Comparison of ENCODE assay signal across 10 cellular contexts in the genomic region with DNA sequence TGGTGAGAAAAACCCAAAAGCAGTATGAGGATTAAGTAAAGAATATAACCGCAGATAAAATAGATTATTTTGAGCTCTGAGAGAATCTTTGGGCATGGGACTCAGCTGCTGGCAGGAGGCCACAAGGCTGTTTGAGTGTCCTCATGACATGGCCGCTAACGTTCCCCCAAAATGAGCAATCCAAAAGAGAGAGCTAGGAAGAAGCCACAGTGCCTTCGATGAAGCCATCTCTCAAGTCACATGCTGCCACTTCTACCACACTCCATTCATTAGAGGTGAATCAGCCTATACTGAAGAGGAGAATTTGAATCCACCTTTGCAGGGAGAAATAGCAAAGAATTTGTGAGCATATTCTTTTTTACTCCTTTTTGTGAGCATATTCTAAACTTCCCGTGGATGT. TPM values are rescaled to one million over a fixed set of nuclear protein-coding genes. Genes with fewer than 3 reads are reported as not detected.
DNase-seq lines count a peak whose midpoint lies in the region; ATAC-seq and TF ChIP-seq lines count a peak whose summit lies in the region.
"Had no signal": no experiment of that assay in that cellular context is flagged by ENCODE, and none has a peak within 500 bp of the region (broad histone marks: within the 10 kb centered on the region; RNA-seq: fewer than 3 reads in every experiment).

No MANE protein-coding gene starts in this region.

- H2AFZ ChIP-seq in GM23338 = no peak overlapping the region

- peaks cover 24% of the 10 kb centered on the region; the same call in 2 of the 3 replicates for H3K36me3 Mint-ChIP-seq in GM23338 (ENCODE audit: low read depth)
- H3K36me3 Mint-ChIP-seq in stimulated activated effector memory CD8-positive, alpha-beta T cell treated with anti-CD3 and anti-CD28 coated beads, Interleukin-12 subunit alpha, Interleukin-12 subunit beta, amount 100 ng/mL, for 72 hours = peaks cover 77% of the 10 kb centered on the region

- H3K27me3 Mint-ChIP-seq in GM23338 (ENCODE audit: insufficient read depth, low read depth, poor library complexity) = no peaks in the 10 kb centered on the region
- H3K27me3 Mint-ChIP-seq: IgD-negative memory B cell had no signal

- ATAC-seq in GM23338 = no peak
- no peak for ATAC-seq in stimulated activated effector memory CD8-positive, alpha-beta T cell treated with anti-CD3 and anti-CD28 coated beads, Interleukin-12 subunit alpha, Interleukin-12 subunit beta, amount 100 ng/mL, for 72 hours

- peaks cover 4% of the 10 kb centered on the region; the same call in 1 of the 2 replicates for H4K20me1 ChIP-seq in GM23338 (replicated peaks; ENCODE audit: insufficient read depth)

- H3K4me1 Mint-ChIP-seq in GM23338 = no peaks in the 10 kb centered on the region
- peaks cover 18% of the 10 kb centered on the region for H3K4me1 Mint-ChIP-seq in stimulated activated effector memory CD8-positive, alpha-beta T cell treated with anti-CD3 and anti-CD28 coated beads, Interleukin-12 subunit alpha, Interleukin-12 subunit beta, amount 100 ng/mL, for 72 hours
- H3K4me1 Mint-ChIP-seq: IgD-negative memory B cell had no signal

- peak overlapping the region; percentile 67 for H3K27ac ChIP-seq in GM23338 (ENCODE audit: low read depth)

- H3K4me3 ChIP-seq in GM23338 (no peak overlapping the region), astrocyte of the spinal cord (ENCODE audit: low read depth, low read length) (no peak overlapping the region)

- no peaks in the 10 kb centered on the region for H3F3A ChIP-seq in GM23338 (replicated peaks; ENCODE audit: low read depth)

- H3K9me2 ChIP-seq in GM23338 (ENCODE audit: insufficient read depth) = no peaks in the 10 kb centered on the region

- no peak for DNase-seq in GM23338 (ENCODE audit: low spot score)
- DNase-seq in astrocyte of the spinal cord (ENCODE audit: low read depth, low spot score) = peak; percentile 61
- DNase-seq in inferior parietal cortex (ENCODE audit: extremely low spot score) = peak; percentile 46
- no peak for DNase-seq in stimulated activated effector memory CD8-positive, alpha-beta T cell treated with anti-CD3 and anti-CD28 coated beads, Interleukin-12 subunit alpha, Interleukin-12 subunit beta, amount 100 ng/mL, for 72 hours (ENCODE audit: low spot score in 2 of 2)
- DNase-seq in activated naive CD4-positive, alpha-beta T cell treated with anti-CD3 and anti-CD28 coated beads, Interleukin-2, amount 50 U/mL, for 16 hours = no peak
- DNase-seq in OCI-M2 (lab: John Stamatoyannopoulos, UW; ENCODE audit: unreplicated experiment) = no peak
- no peak for DNase-seq in NOMO-1 treated with DMSO at 0.1 percent for 48 hours (lab: John Stamatoyannopoulos, UW; ENCODE audit: unreplicated experiment)
- no peak for DNase-seq in NCI-H2029 (lab: John Stamatoyannopoulos, UW)
- DNase-seq: T-helper 1 cell had no signal

- peak overlapping the region; percentile 70; the same call in 1 of the 2 replicates for H3K27ac Mint-ChIP-seq in GM23338
- peak overlapping the region; percentile 34 for H3K27ac Mint-ChIP-seq in stimulated activated effector memory CD8-positive, alpha-beta T cell treated with anti-CD3 and anti-CD28 coated beads, Interleukin-12 subunit alpha, Interleukin-12 subunit beta, amount 100 ng/mL, for 72 hours

- H3K27me3 ChIP-seq in GM23338 (ENCODE audit: insufficient read depth) = no peaks in the 10 kb centered on the region

- in situ Hi-C loops in astrocyte of the spinal cord (cut with HindIII; ENCODE audit: low sequenced_read_pairs) = no loop called here

- no peaks in the 10 kb centered on the region; the same call in 1 of the 2 replicates for H3K36me3 ChIP-seq in GM23338 (ENCODE audit: insufficient read depth)

- no peaks in the 10 kb centered on the region for H3K9me3 Mint-ChIP-seq in GM23338
- no peaks in the 10 kb centered on the region for H3K9me3 Mint-ChIP-seq in stimulated activated effector memory CD8-positive, alpha-beta T cell treated with anti-CD3 and anti-CD28 coated beads, Interleukin-12 subunit alpha, Interleukin-12 subunit beta, amount 100 ng/mL, for 72 hours
- H3K9me3 Mint-ChIP-seq: IgD-negative memory B cell had no signal

- H3K4me3 Mint-ChIP-seq in GM23338 = no peak overlapping the region
- H3K4me3 Mint-ChIP-seq in stimulated activated effector memory CD8-positive, alpha-beta T cell treated with anti-CD3 and anti-CD28 coated beads, Interleukin-12 subunit alpha, Interleukin-12 subunit beta, amount 100 ng/mL, for 72 hours = no peak overlapping the region
- H3K4me3 Mint-ChIP-seq: IgD-negative memory B cell had no signal

- H3K4me1 ChIP-seq in GM23338 (ENCODE audit: insufficient read depth) = no peaks in the 10 kb centered on the region

- TF ChIP-seq CTCF in GM23338 (conservative IDR thresholded peaks at IDR 0.05; ENCODE audit: low read depth in 2 of 2) (no peak), astrocyte of the spinal cord (IDR thresholded peaks at IDR 0.05; ENCODE audit: low read depth, low read length) (no peak)

- H3K79me2 ChIP-seq in GM23338 (replicated peaks; ENCODE audit: insufficient read depth) = peaks cover 9% of the 10 kb centered on the region; the same call in 1 of the 2 replicates

- no peak overlapping the region for H3K4me2 ChIP-seq in GM23338

TF ChIP-seq in GM23338, 12 proteins besides CTCF, POLR2A, EP300 and RAD21 (continues in another document):
- TF ChIP-seq STAT1 (IDR thresholded peaks at IDR 0.05; ENCODE audit: unreplicated experiment) (no peak), POLR2AphosphoS5 (IDR thresholded peaks at IDR 0.05; ENCODE audit: low read depth) (no peak), EZH2 (IDR thresholded peaks at IDR 0.05; ENCODE audit: low read depth, unreplicated experiment) (no peak), CREB1 (CRISPR knock-in tag; IDR thresholded peaks at IDR 0.05; ENCODE audit: low read depth) (no peak), EZH2phosphoT487 (IDR thresholded peaks at IDR 0.05; ENCODE audit: unreplicated experiment) (no peak), NANOG (IDR thresholded peaks at IDR 0.05; ENCODE audit: borderline replicate concordance) (no peak), JUNB (IDR thresholded peaks at IDR 0.05; ENCODE audit: unreplicated experiment) (no peak), ZNF114 (CRISPR knock-in tag; IDR thresholded peaks at IDR 0.05) (no peak), ZNF331 (CRISPR knock-in tag; IDR thresholded peaks at IDR 0.05; ENCODE audit: low read depth) (no peak)
- TF ChIP-seq, protein P1, sequence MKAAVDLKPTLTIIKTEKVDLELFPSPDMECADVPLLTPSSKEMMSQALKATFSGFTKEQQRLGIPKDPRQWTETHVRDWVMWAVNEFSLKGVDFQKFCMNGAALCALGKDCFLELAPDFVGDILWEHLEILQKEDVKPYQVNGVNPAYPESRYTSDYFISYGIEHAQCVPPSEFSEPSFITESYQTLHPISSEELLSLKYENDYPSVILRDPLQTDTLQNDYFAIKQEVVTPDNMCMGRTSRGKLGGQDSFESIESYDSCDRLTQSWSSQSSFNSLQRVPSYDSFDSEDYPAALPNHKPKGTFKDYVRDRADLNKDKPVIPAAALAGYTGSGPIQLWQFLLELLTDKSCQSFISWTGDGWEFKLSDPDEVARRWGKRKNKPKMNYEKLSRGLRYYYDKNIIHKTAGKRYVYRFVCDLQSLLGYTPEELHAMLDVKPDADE (IDR thresholded peaks at IDR 0.05) = no peak
- TF ChIP-seq, protein P2, sequence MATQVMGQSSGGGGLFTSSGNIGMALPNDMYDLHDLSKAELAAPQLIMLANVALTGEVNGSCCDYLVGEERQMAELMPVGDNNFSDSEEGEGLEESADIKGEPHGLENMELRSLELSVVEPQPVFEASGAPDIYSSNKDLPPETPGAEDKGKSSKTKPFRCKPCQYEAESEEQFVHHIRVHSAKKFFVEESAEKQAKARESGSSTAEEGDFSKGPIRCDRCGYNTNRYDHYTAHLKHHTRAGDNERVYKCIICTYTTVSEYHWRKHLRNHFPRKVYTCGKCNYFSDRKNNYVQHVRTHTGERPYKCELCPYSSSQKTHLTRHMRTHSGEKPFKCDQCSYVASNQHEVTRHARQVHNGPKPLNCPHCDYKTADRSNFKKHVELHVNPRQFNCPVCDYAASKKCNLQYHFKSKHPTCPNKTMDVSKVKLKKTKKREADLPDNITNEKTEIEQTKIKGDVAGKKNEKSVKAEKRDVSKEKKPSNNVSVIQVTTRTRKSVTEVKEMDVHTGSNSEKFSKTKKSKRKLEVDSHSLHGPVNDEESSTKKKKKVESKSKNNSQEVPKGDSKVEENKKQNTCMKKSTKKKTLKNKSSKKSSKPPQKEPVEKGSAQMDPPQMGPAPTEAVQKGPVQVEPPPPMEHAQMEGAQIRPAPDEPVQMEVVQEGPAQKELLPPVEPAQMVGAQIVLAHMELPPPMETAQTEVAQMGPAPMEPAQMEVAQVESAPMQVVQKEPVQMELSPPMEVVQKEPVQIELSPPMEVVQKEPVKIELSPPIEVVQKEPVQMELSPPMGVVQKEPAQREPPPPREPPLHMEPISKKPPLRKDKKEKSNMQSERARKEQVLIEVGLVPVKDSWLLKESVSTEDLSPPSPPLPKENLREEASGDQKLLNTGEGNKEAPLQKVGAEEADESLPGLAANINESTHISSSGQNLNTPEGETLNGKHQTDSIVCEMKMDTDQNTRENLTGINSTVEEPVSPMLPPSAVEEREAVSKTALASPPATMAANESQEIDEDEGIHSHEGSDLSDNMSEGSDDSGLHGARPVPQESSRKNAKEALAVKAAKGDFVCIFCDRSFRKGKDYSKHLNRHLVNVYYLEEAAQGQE (IDR thresholded peaks at IDR 0.05; ENCODE audit: unreplicated experiment) = no peak

RNA-seq across cellular contexts. Expression of a gene that starts 34.2 kb away (rescaled TPM):
- 44.4 and 55.2 TPM in 2 replicates for total RNA-seq in GM23338 (2014; rRNA removed; shearing (Covaris generic))
- polyA plus RNA-seq in GM23338 (2016; fragmentation: Nextera tagmentation; extraction: Ambion mirVana) = 12.1 and 12.9 TPM in 2 replicates

Comparison
In these comparisons a context has a peak if more than half of its experiments do, and no peak if none do; other contexts are left out.
1. DNase-seq: peak in astrocyte of the spinal cord (single experiment) and inferior parietal cortex (single experiment); none in GM23338 (single experiment), stimulated activated effector memory CD8-positive, alpha-beta T cell treated with anti-CD3 and anti-CD28 coated beads, Interleukin-12 subunit alpha, Interleukin-12 subunit beta, amount 100 ng/mL, for 72 hours (0 of 2), activated naive CD4-positive, alpha-beta T cell treated with anti-CD3 and anti-CD28 coated beads, Interleukin-2, amount 50 U/mL, for 16 hours (single experiment), OCI-M2 (single experiment), NOMO-1 treated with DMSO at 0.1 percent for 48 hours (single experiment) and NCI-H2029 (single experiment).